18 cellular contexts compared by ENCODE assay signal in the genomic region with DNA sequence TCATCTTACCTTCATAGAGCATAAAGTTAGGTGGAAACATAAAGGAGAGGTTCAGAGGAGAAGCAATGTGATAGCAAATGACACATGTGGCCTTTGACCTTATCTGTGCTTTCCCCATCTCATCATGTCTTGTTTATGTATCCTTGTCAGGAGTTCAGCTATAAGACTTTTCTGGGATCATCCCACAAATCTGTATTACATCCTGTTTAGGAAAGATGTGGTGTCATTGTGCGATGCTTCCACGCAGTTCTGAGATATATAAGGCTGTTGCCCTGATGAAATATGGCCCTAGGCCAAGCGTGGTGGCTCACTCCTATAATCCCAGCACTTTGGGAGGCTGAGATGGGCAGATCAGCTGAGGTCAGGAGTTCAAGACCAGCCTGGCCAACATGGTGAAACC. TPM values are rescaled to one million over a fixed set of nuclear protein-coding genes. Genes with fewer than 3 reads are reported as not detected.
DNase-seq lines count a peak whose midpoint lies in the region; ATAC-seq, FAIRE-seq and TF ChIP-seq lines count a peak whose summit lies in the region.
"Had no signal": no experiment of that assay in that cellular context is flagged by ENCODE, and none has a peak within 500 bp of the region (broad histone marks: within the 10 kb centered on the region; RNA-seq: fewer than 3 reads in every experiment).

No MANE protein-coding gene starts in this region.

- peaks cover 100% of the 10 kb centered on the region for H3K4me1 ChIP-seq in BLaER1

- no peaks in the 10 kb centered on the region for H3K27me3 Mint-ChIP-seq in activated T-helper 17 cell treated with anti-CD3 and anti-CD28 coated beads, Interleukin-2, amount 50 U/mL, for 72 hours
- H3K27me3 Mint-ChIP-seq: CD4-positive, CD25-positive, alpha-beta regulatory T cell had no signal

- peaks cover 68% of the 10 kb centered on the region for H3K4me1 Mint-ChIP-seq in activated T-helper 17 cell treated with anti-CD3 and anti-CD28 coated beads, Interleukin-2, amount 50 U/mL, for 72 hours

- no peaks in the 10 kb centered on the region for H3K9me3 ChIP-seq in BLaER1
- H3K9me3 ChIP-seq: HAP-1 had no signal

- no peak for TF ChIP-seq CTCF in brain microvascular endothelial cell (IDR thresholded peaks at IDR 0.05; ENCODE audit: low read depth, low read length, missing control alignments)

- peak overlapping the region; percentile 55 for H3K27ac Mint-ChIP-seq in activated T-helper 17 cell treated with anti-CD3 and anti-CD28 coated beads, Interleukin-2, amount 50 U/mL, for 72 hours
- H3K27ac Mint-ChIP-seq: CD4-positive, CD25-positive, alpha-beta regulatory T cell; HFFc6 had no signal

- no peaks in the 10 kb centered on the region for H3K36me3 Mint-ChIP-seq in activated T-helper 17 cell treated with anti-CD3 and anti-CD28 coated beads, Interleukin-2, amount 50 U/mL, for 72 hours (ENCODE audit: low read depth)

- no peak for TF ChIP-seq POLR2A in GM12891 (IDR thresholded peaks at IDR 0.05; ENCODE audit: low read depth, low read length)

- H3K27ac ChIP-seq in BLaER1 (no peak overlapping the region), brain microvascular endothelial cell (no peak overlapping the region)
- H3K27ac ChIP-seq: HL-60 had no signal

- no peak overlapping the region for H3K4me3 ChIP-seq in BLaER1
- no peak overlapping the region for H3K4me3 ChIP-seq in brain microvascular endothelial cell (ENCODE audit: low read depth, low read length)
- H3K4me3 ChIP-seq: BLaER1 treated with 17β-estradiol and CSF1 and Interleukin-3, amounts not matched to agents 10 nM and 100 nM; HAP-1 had no signal

- no peaks in the 10 kb centered on the region for H3K27me3 ChIP-seq in BLaER1
- H3K27me3 ChIP-seq in brain microvascular endothelial cell (replicated peaks), result no peaks in the 10 kb centered on the region
- H3K27me3 ChIP-seq: BLaER1 treated with 17β-estradiol and CSF1 and Interleukin-3, amounts not matched to agents 10 nM and 100 nM had no signal

- peaks cover 10% of the 10 kb centered on the region; the same call in 1 of the 2 replicates for H4K20me1 ChIP-seq in BLaER1

- H3K9ac ChIP-seq in BLaER1, result no peak overlapping the region
- H3K9ac ChIP-seq: BLaER1 treated with 17β-estradiol and CSF1 and Interleukin-3, amounts not matched to agents 10 nM and 100 nM had no signal

- peak overlapping the region; percentile 12; the same call in 1 of the 2 replicates for H3K4me2 ChIP-seq in BLaER1

- peak overlapping the region; percentile 13 for H3K4me3 Mint-ChIP-seq in activated T-helper 17 cell treated with anti-CD3 and anti-CD28 coated beads, Interleukin-2, amount 50 U/mL, for 72 hours
- H3K4me3 Mint-ChIP-seq: CD4-positive, CD25-positive, alpha-beta regulatory T cell; HFFc6 had no signal

- FAIRE-seq in GM12891 (lab: Jason Lieb, UNC), result peak; percentile 9
- FAIRE-seq: G401.6, GM12892 had no signal

- DNase-seq in GM12891 (ENCODE audit: insufficient read length, low spot score) (no peak), iris pigment epithelial cell (ENCODE audit: low read depth) (peak; percentile 47), cerebellum (ENCODE audit: low spot score) (no peak), brain microvascular endothelial cell (no peak)
- DNase-seq: 8988T; AML-193; CD4-positive, CD25-positive, alpha-beta regulatory T cell; DMS79; GOT3; HFFc6 had no signal

- peaks cover 3% of the 10 kb centered on the region for H3K9me3 Mint-ChIP-seq in activated T-helper 17 cell treated with anti-CD3 and anti-CD28 coated beads, Interleukin-2, amount 50 U/mL, for 72 hours
- H3K9me3 Mint-ChIP-seq: CD4-positive, CD25-positive, alpha-beta regulatory T cell; HFFc6 had no signal

- H3K36me3 ChIP-seq in BLaER1 (peaks cover 25% of the 10 kb centered on the region; the same call in 1 of the 2 replicates), brain microvascular endothelial cell (replicated peaks) (no peaks in the 10 kb centered on the region)
- H3K36me3 ChIP-seq: HAP-1 had no signal

- in situ Hi-C loops in brain microvascular endothelial cell (cut with HindIII; ENCODE audit: low pct_ligation_motif_present, low sequenced_read_pairs), result no loop called here

- ATAC-seq in activated T-helper 17 cell treated with anti-CD3 and anti-CD28 coated beads, Interleukin-2, amount 50 U/mL, for 72 hours (replicated peaks), result no peak
- ATAC-seq in HG02588 (IDR thresholded peaks at IDR 0.05; ENCODE audit: unreplicated experiment), result no peak

TF ChIP-seq in GM12891, 5 proteins besides CTCF, POLR2A, EP300 and RAD21:
- TF ChIP-seq PAX5 (IDR thresholded peaks at IDR 0.05; ENCODE audit: insufficient read depth, low read length, severe bottlenecking) (no peak), TAF1 (IDR thresholded peaks at IDR 0.05; ENCODE audit: low read depth, low read length) (no peak), SPI1 (IDR thresholded peaks at IDR 0.05; ENCODE audit: low read depth, low read length) (no peak), POLR2AphosphoS5 (IDR thresholded peaks at IDR 0.05; ENCODE audit: low read depth, low read length) (no peak), POU2F2 (IDR thresholded peaks at IDR 0.05; ENCODE audit: low read depth, low read length) (no peak)

RNA-seq across cellular contexts. Expression of a gene that starts 15.5 kb away (rescaled TPM):
- 27.6 TPM for polyA plus RNA-seq in GM12891 (2012; ENCODE audit: low read depth, missing spikeins)
- 10 to 100 TPM; 53.0 to 53.1 TPM for total RNA-seq in activated T-helper 17 cell treated with anti-CD3 and anti-CD28 coated beads, Interleukin-2, amount 50 U/mL, for 72 hours
- total RNA-seq in cerebellum, result 62.4 TPM
